ENCODE assay signal across 8 cellular contexts in the genomic region with DNA sequence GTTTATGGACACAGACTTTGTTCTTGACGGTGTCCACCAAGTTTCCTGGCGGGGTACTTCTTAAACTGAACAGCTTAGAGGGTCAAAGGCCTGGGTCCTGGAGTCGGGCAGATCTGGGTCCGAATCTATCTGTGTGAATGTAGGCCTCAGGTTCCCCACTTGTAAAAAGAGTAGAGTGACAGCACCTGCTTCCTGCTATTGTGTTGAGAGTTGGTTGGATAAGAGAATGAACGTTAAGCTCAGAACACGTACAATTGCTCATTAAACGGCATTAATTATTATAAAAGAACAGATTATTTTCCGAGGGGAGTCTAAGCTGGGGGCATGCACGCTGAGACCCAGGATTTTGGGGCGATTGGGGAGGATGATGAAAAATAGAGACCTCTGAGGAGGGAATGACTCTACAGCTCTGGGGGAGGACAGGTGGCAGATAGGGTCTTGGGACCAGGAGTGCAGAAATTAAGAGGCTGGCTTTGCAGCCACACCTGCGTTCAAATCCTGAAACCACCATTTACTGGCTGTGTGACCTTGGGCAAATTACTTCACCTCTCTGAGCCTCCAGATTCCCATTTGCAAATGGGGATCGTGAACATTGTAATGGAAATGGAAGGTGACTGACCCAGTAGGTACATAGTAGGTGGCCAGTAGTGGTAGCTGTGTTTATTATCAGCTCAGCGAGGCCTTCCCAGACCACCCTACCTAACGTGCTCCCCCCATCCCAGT. TPM values are rescaled to one million over a fixed set of nuclear protein-coding genes. Genes with fewer than 3 reads are reported as not detected.
DNase-seq lines count a peak whose midpoint lies in the region; ATAC-seq, FAIRE-seq and TF ChIP-seq lines count a peak whose summit lies in the region.

No MANE protein-coding gene starts in this region.

- no peak for DNase-seq in CD4-positive, alpha-beta T cell
- DNase-seq in NAMALWA (ENCODE audit: low spot score) (peak; percentile 46), H1 (ENCODE audit: low read depth in 1 of 2, low spot score in 2 of 2) (no peak), NCI-H187 treated with DMSO at 0.1 percent for 48 hours (lab: John Stamatoyannopoulos, UW) (no peak), DMS79 treated with DMSO at 0.1 percent for 48 hours (lab: John Stamatoyannopoulos, UW) (no peak), SKM-1 treated with dmso at 0.1 percent for 144 hours (lab: John Stamatoyannopoulos, UW; ENCODE audit: unreplicated experiment) (no peak), 8988T (no peak)

- H3K27me3 ChIP-seq in CD4-positive, alpha-beta T cell (ENCODE audit: control insufficient read depth, insufficient read depth, low read length): no peaks in the 10 kb centered on the region
- H3K27me3 ChIP-seq in H1 (replicated peaks in 1 of 4; ENCODE audit: control insufficient read depth in 3 of 4, extremely low read depth in 1 of 4, insufficient read depth in 3 of 4, low read length in 3 of 4) (no peaks in the 10 kb centered on the region; a peak in 2 of 7 replicates), neuron (ENCODE audit: insufficient read depth, low read length) (no peaks in the 10 kb centered on the region)

- no peak for ATAC-seq in CD4-positive, alpha-beta T cell (ENCODE audit: poor library complexity)

- no peak overlapping the region for H2AK5ac ChIP-seq in H1 (ENCODE audit: low read depth, low read length)

- TF ChIP-seq POLR2A in H1 (IDR thresholded peaks at IDR 0.05; ENCODE audit: control extremely low read depth in 1 of 2, low read depth in 2 of 2, low read length in 2 of 2): no peak

- no peak overlapping the region for H2BK120ac ChIP-seq in H1 (replicated peaks; ENCODE audit: low read depth, low read length)

- H2BK5ac ChIP-seq in H1 (ENCODE audit: low read depth, low read length): 0 out of 2 replicates have a peak overlapping the region, but pooled peaks have one; percentile 57

- H3K56ac ChIP-seq in H1 (replicated peaks; ENCODE audit: insufficient read length, low read depth, low read length): no peak overlapping the region

- peaks cover 8% of the 10 kb centered on the region for H3K23me2 ChIP-seq in H1 (ENCODE audit: low read depth, low read length)

- no peak overlapping the region for H4K91ac ChIP-seq in H1 (replicated peaks; ENCODE audit: insufficient read length, low read length)

- H3K27me3 Mint-ChIP-seq in CD4-positive, alpha-beta T cell: no peaks in the 10 kb centered on the region

- H3K4me1 ChIP-seq in H1 (replicated peaks in 1 of 4; ENCODE audit: control insufficient read depth in 3 of 4, insufficient read depth in 4 of 4, low read length in 3 of 4) (peaks cover 26 to 40% (median 30%) of the 10 kb centered on the region in 4 experiments), neuron (ENCODE audit: insufficient read depth, low read length) (peaks cover 32% of the 10 kb centered on the region)

- peaks cover 73% of the 10 kb centered on the region for H3K4me1 Mint-ChIP-seq in CD4-positive, alpha-beta T cell (ENCODE audit: low read depth)

- peaks cover 0 to 47% of the 10 kb centered on the region in 2 experiments; a peak in 2 of 4 replicates for H3K79me2 ChIP-seq in H1 (ENCODE audit: control insufficient read depth in 1 of 2, insufficient read depth in 2 of 2, low read length in 2 of 2)

- no peaks in the 10 kb centered on the region for H3K9me3 ChIP-seq in CD4-positive, alpha-beta T cell (ENCODE audit: control insufficient read depth, low read length)
- no peaks in the 10 kb centered on the region for H3K9me3 ChIP-seq in H1 (ENCODE audit: insufficient read depth in 2 of 2, low read depth in 1 of 2, low read length in 1 of 2)
- no peaks in the 10 kb centered on the region for H3K9me3 ChIP-seq in neuron (ENCODE audit: low read length)

- H4K5ac ChIP-seq in H1 (ENCODE audit: insufficient read length, low read depth, low read length): no peak overlapping the region

- no peak overlapping the region for H3K14ac ChIP-seq in H1 (ENCODE audit: insufficient read length)

- no peak for FAIRE-seq in H1 (lab: Jason Lieb, UNC)

- H3K4me3 Mint-ChIP-seq in CD4-positive, alpha-beta T cell: peak overlapping the region; percentile 96

- no peak overlapping the region for H4K8ac ChIP-seq in H1 (ENCODE audit: extremely low read depth, insufficient read depth, low read length)

- intact Hi-C loops in CD4-positive, alpha-beta T cell (cut with DNase I, micrococcal nuclease): loop anchor here in 1 of 2 experiments (10.0 kb wide), 2 partner anchors 200 to 1140 kb away; a partner anchor contains a TSS

- CTCF ChIA-PET in CD4-positive, alpha-beta T cell (lab: Charles Lee): no interaction called here
- CTCF ChIA-PET in H1 (lab: Charles Lee; ENCODE audit: partially characterized antibody): interaction anchor here (1.1 kb wide), 1 partner anchor 9 kb away, joined by 3 read pairs; no protein-coding TSS in a partner anchor

- H2BK12ac ChIP-seq in H1 (ENCODE audit: low read depth, low read length): peak overlapping the region; percentile 45; the same call in 1 of the 2 replicates

- POLR2A ChIA-PET in CD4-positive, alpha-beta T cell (lab: Charles Lee): interaction anchor here (0.9 to 2.0 kb wide), 6 partner anchors 19 to 971 kb away, joined by 3 to 10 read pairs (median 5); a partner anchor contains a TSS
- POLR2A ChIA-PET in H1 (lab: Charles Lee; ENCODE audit: partially characterized antibody): interaction anchor here (0.9 kb wide), 1 partner anchor 249 kb away, joined by 3 read pairs; no protein-coding TSS in a partner anchor

- H3K9ac ChIP-seq in H1 (replicated peaks in 1 of 4; ENCODE audit: extremely low read depth in 1 of 4, low read depth in 3 of 4, low read length in 3 of 4): no peak overlapping the region

- H3K36me3 ChIP-seq in H1 (ENCODE audit: control insufficient read depth in 2 of 4, insufficient read depth in 4 of 4, low read length in 3 of 4) (no peaks in the 10 kb centered on the region), neuron (ENCODE audit: insufficient read depth, low read length) (no peaks in the 10 kb centered on the region)

- H2AFZ ChIP-seq in H1 (ENCODE audit: low read length): no peak overlapping the region
- peak overlapping the region; percentile 91 for H2AFZ ChIP-seq in neuron (ENCODE audit: low read depth, low read length)

- TF ChIP-seq RAD21 in H1 (IDR thresholded peaks at IDR 0.05 in 1 of 2, conservative IDR thresholded peaks at IDR 0.05 in 1 of 2; ENCODE audit: low read depth in 2 of 2, low read length in 2 of 2): no peak

- H3K9me3 Mint-ChIP-seq in CD4-positive, alpha-beta T cell: no peaks in the 10 kb centered on the region

- H2BK20ac ChIP-seq in H1 (ENCODE audit: low read length): no peak overlapping the region

- peak overlapping the region; percentile 67 to 80 for H3K4me2 ChIP-seq in H1 (ENCODE audit: insufficient read depth in 1 of 2, low read depth in 2 of 2, low read length in 2 of 2)

- peaks cover 5 to 19% of the 10 kb centered on the region in 2 experiments for H4K20me1 ChIP-seq in H1 (replicated peaks in 1 of 2; ENCODE audit: control insufficient read depth in 1 of 2, insufficient read depth in 2 of 2, low read length in 2 of 2)

- peak overlapping the region; percentile 55 for H3K27ac ChIP-seq in CD4-positive, alpha-beta T cell (ENCODE audit: low read depth, low read length)
- H3K27ac ChIP-seq in H1 (ENCODE audit: low read depth, low read length): no peak overlapping the region

- no peak overlapping the region; the same call in 1 of the 2 replicates for H2BK15ac ChIP-seq in H1 (ENCODE audit: low read length)

- no peak overlapping the region for H3K4ac ChIP-seq in H1 (replicated peaks; ENCODE audit: insufficient read length, low read depth, low read length)

- no peak overlapping the region for H3K18ac ChIP-seq in H1 (ENCODE audit: extremely low read depth, low read length)

- H3K23ac ChIP-seq in H1 (ENCODE audit: insufficient read length): no peak overlapping the region

- peaks cover 6% of the 10 kb centered on the region for H3K36me3 Mint-ChIP-seq in CD4-positive, alpha-beta T cell (ENCODE audit: low read depth)

- H3K4me3 ChIP-seq in H1 (ENCODE audit: extremely low read depth in 1 of 4, insufficient read depth in 2 of 4, low read depth in 3 of 4, low read length in 4 of 4): peak overlapping the region; percentile 54 to 86 (median 68)
- peak overlapping the region; percentile 90 for H3K4me3 ChIP-seq in neuron (ENCODE audit: low read length)

- WGBS in H1 (ENCODE audit: extremely low coverage in 1 of 2, insufficient coverage in 1 of 2, insufficient read length in 1 of 2, insufficient replicate concordance in 2 of 2, low coverage in 1 of 2, low lambda C conversion rate in 2 of 2, missing lambda C conversion rate in 1 of 2), 2 experiments: 62% methylated on average over 14 of the region's 14 CpGs; no CpG with 5 or more reads in 1 of the 2 experiments

- H3K79me1 ChIP-seq in H1 (ENCODE audit: low read depth, low read length): peaks cover 12% of the 10 kb centered on the region

- peak overlapping the region; percentile 76 for H3K27ac Mint-ChIP-seq in CD4-positive, alpha-beta T cell

- no peak for TF ChIP-seq EP300 in H1 (IDR thresholded peaks at IDR 0.05; ENCODE audit: borderline replicate concordance in 1 of 2, low read depth in 2 of 2, low read length in 2 of 2)

- no peak for TF ChIP-seq CTCF in CD4-positive, alpha-beta T cell (IDR thresholded peaks at IDR 0.05)
- no peak for TF ChIP-seq CTCF in H1 (IDR thresholded peaks at IDR 0.05; ENCODE audit: control extremely low read depth in 1 of 3, insufficient read depth in 1 of 3, low read depth in 1 of 3, low read length in 3 of 3)

TF ChIP-seq in H1, 55 proteins besides CTCF, POLR2A, EP300 and RAD21 (continues in another document):
- peak; percentile 82; the same call in 1 of the 2 replicates for TF ChIP-seq KDM1A (IDR thresholded peaks at IDR 0.05; ENCODE audit: borderline replicate concordance, low read length)

RNA-seq across cellular contexts. Expression of a gene that starts 0.9 kb away (rescaled TPM):
- total RNA-seq in CD4-positive, alpha-beta T cell: 10 to 100 TPM; 21.7 to 22.7 TPM
- 18.5 and 19.3 TPM in 2 replicates for total RNA-seq in H1 (2021; fragmentation: NEBNext Ultra II Directional; extraction: Animal tissue kit (Norgen Biotek cat#: 25700))
- polyA plus RNA-seq in H1 (2011; rRNA removed): 7.6 and 10.4 TPM in 2 replicates
- 8.3 TPM for polyA plus RNA-seq in H1 (2011; cell fraction: cytosol; rRNA removed)
- 15.4 TPM for polyA plus RNA-seq in H1 (2011; cell fraction: nucleus; rRNA removed)
- polyA plus RNA-seq in H1 (2012, experiment 1 of 2): 11.0 to 13.8 TPM (median 12.7 TPM) in 4 replicates
- polyA plus RNA-seq in H1 (2012, experiment 2 of 2): 5.8 TPM
- polyA plus RNA-seq in H1 (2013, experiment 1 of 2): 6.8 TPM
- 7.1 TPM for polyA plus RNA-seq in H1 (2013, experiment 2 of 2)
- polyA minus RNA-seq in H1 (2011; rRNA and poly(A)+ RNA removed): 31.9 and 32.4 TPM in 2 replicates
- 16.2 TPM for polyA minus RNA-seq in H1 (2011; cell fraction: cytosol; rRNA and poly(A)+ RNA removed)
- 20.1 TPM for polyA minus RNA-seq in H1 (2011; cell fraction: nucleus; rRNA and poly(A)+ RNA removed)

RNA-seq across cellular contexts. Expression of a gene that starts 3.0 kb away (rescaled TPM):
- total RNA-seq in CD4-positive, alpha-beta T cell: 1 to 10 TPM; 5.8 to 7.2 TPM
- total RNA-seq in H1 (2021; fragmentation: NEBNext Ultra II Directional; extraction: Animal tissue kit (Norgen Biotek cat#: 25700)): 33.3 and 39.5 TPM in 2 replicates
- polyA plus RNA-seq in H1 (2011; rRNA removed): 47.3 and 84.0 TPM in 2 replicates
- polyA plus RNA-seq in H1 (2011; cell fraction: cytosol; rRNA removed): 53.5 TPM
- polyA plus RNA-seq in H1 (2011; cell fraction: nucleus; rRNA removed): 53.7 TPM
- polyA plus RNA-seq in H1 (2012, experiment 1 of 2): 36.9 to 41.1 TPM (median 38.1 TPM) in 4 replicates
- 46.0 TPM for polyA plus RNA-seq in H1 (2012, experiment 2 of 2)
- 23.3 TPM for polyA plus RNA-seq in H1 (2013, experiment 1 of 2)
- 22.4 TPM for polyA plus RNA-seq in H1 (2013, experiment 2 of 2)
- polyA minus RNA-seq in H1 (2011; rRNA and poly(A)+ RNA removed): 28.3 and 41.4 TPM in 2 replicates
- polyA minus RNA-seq in H1 (2011; cell fraction: cytosol; rRNA and poly(A)+ RNA removed): 28.3 TPM
- polyA minus RNA-seq in H1 (2011; cell fraction: nucleus; rRNA and poly(A)+ RNA removed): 18.6 TPM
